ENCODE assay signal across 11 cellular contexts in genomic region chr17:31266042-31266441, GRCh38. TPM values are rescaled to one million over a fixed set of nuclear protein-coding genes. Genes with fewer than 3 reads are reported as not detected.
DNase-seq lines count a peak whose midpoint lies in the region; ATAC-seq, FAIRE-seq and TF ChIP-seq lines count a peak whose summit lies in the region.
"Had no signal": no experiment of that assay in that cellular context is flagged by ENCODE, and none has a peak within 500 bp of the region (broad histone marks: within the 10 kb centered on the region; RNA-seq: fewer than 3 reads in every experiment).

No MANE protein-coding gene starts in this region.

- TF ChIP-seq RAD21 in K562 (CRISPR knock-in tag; conservative IDR thresholded peaks at IDR 0.05 in 1 of 2, IDR thresholded peaks at IDR 0.05 in 1 of 2) = peak in 1 of 2 experiments; percentile 28; a peak in 1 of 4 replicates

- peak; percentile 3 for DNase-seq in NCI-H2171 treated with DMSO at 0.1 percent for 48 hours (lab: John Stamatoyannopoulos, UW)
- no peak for DNase-seq in NCI-H2171 (lab: John Stamatoyannopoulos, UW)
- DNase-seq in KBM-7 = peak; percentile 15
- peak in 1 of 4 experiments; percentile 5 for DNase-seq in K562 (ENCODE audit: extremely low read depth in 1 of 4, low spot score in 3 of 4)
- peak in 7 of 9 donors; percentile 10 to 36 (median 23) for DNase-seq in naive thymus-derived CD4-positive, alpha-beta T cell
- no peak for DNase-seq in medulla oblongata (ENCODE audit: extremely low spot score)
- DNase-seq in colonic mucosa = no peak
- DNase-seq in left lobe of liver (ENCODE audit: low spot score) = no peak
- DNase-seq: activated naive CD4-positive, alpha-beta T cell; effector memory CD4-positive, alpha-beta T cell; Right ventricle myocardium superior had no signal

- no peaks in the 10 kb centered on the region for H3K27me3 ChIP-seq in K562 (ENCODE audit: control insufficient read depth in 2 of 2, insufficient read depth in 2 of 2, low read length in 2 of 2)
- no peaks in the 10 kb centered on the region for H3K27me3 ChIP-seq in naive thymus-derived CD4-positive, alpha-beta T cell (ENCODE audit: control insufficient read depth in 2 of 2, insufficient read depth in 2 of 2, low read length in 2 of 2)
- H3K27me3 ChIP-seq in colonic mucosa = no peaks in the 10 kb centered on the region

- H3K79me2 ChIP-seq in K562 (ENCODE audit: control insufficient read depth, insufficient read depth, low read length) = no peaks in the 10 kb centered on the region

- H3K27me3 Mint-ChIP-seq in naive thymus-derived CD4-positive, alpha-beta T cell = no peaks in the 10 kb centered on the region

- no peak overlapping the region for H2AFZ ChIP-seq in K562 (ENCODE audit: low read depth, low read length)

- H3K9me3 ChIP-seq in K562 (replicated peaks; ENCODE audit: control insufficient read depth, insufficient read depth, low read depth, low read length) = no peaks in the 10 kb centered on the region
- H3K9me3 ChIP-seq in naive thymus-derived CD4-positive, alpha-beta T cell (ENCODE audit: control insufficient read depth in 2 of 3, low read length in 3 of 3) = no peaks in the 10 kb centered on the region
- H3K9me3 ChIP-seq in colonic mucosa = no peaks in the 10 kb centered on the region

- H3K27ac ChIP-seq in K562 (ENCODE audit: extremely low read depth, low read depth, low read length) (no peak overlapping the region), colonic mucosa (no peak overlapping the region)
- no peak overlapping the region for H3K27ac ChIP-seq in naive thymus-derived CD4-positive, alpha-beta T cell (ENCODE audit: low read depth, low read length)

- no peaks in the 10 kb centered on the region for H3K9me1 ChIP-seq in K562 (ENCODE audit: control insufficient read depth, insufficient read depth, low read length)

- intact Hi-C loops in K562 (cut with micrococcal nuclease) = loop anchor here (5.0 kb wide), 1 partner anchor 106 kb away; no protein-coding TSS in a partner anchor
- intact Hi-C loops in naive thymus-derived CD4-positive, alpha-beta T cell (cut with micrococcal nuclease) = loop anchor here (1.0 to 5.0 kb wide), 4 partner anchors 41 to 107 kb away; partner anchors contain the start of gene EVI2A (in 1 of the 2)
- intact Hi-C loops in colonic mucosa (cut with DNase I) = no loop called here

- H3K4me3 ChIP-seq in K562 (no peak overlapping the region), colonic mucosa (no peak overlapping the region)
- no peak overlapping the region for H3K4me3 ChIP-seq in naive thymus-derived CD4-positive, alpha-beta T cell (ENCODE audit: low read length)

- H3K4me2 ChIP-seq in K562 (ENCODE audit: insufficient read depth, low read length) = no peak overlapping the region

- H3K4me1 ChIP-seq in K562 (replicated peaks in 1 of 2; ENCODE audit: control insufficient read depth in 2 of 2, insufficient read depth in 2 of 2, low read length in 2 of 2) (no peaks in the 10 kb centered on the region; a peak in 1 of 5 replicates), colonic mucosa (no peaks in the 10 kb centered on the region)
- no peaks in the 10 kb centered on the region for H3K4me1 ChIP-seq in naive thymus-derived CD4-positive, alpha-beta T cell (ENCODE audit: control insufficient read depth in 2 of 2, insufficient read depth in 2 of 2, low read length in 2 of 2)

- 69% methylated on average over 2 of the region's 2 CpGs for WGBS in K562 (ENCODE audit: insufficient coverage, low coverage, missing lambda C conversion rate)

- peaks cover 0 to 9% (median 5%) of the 10 kb centered on the region in 7 donors for H3K4me1 Mint-ChIP-seq in naive thymus-derived CD4-positive, alpha-beta T cell

- no TSS peak for BruUV-seq in K562 (replicated peaks; lab: Mats Ljungman, UMichigan)

- FAIRE-seq in K562 (lab: Jason Lieb, UNC) = peak; percentile 40

- no peaks in the 10 kb centered on the region for H3K9me3 Mint-ChIP-seq in naive thymus-derived CD4-positive, alpha-beta T cell

- H4K20me1 ChIP-seq in K562 (replicated peaks; ENCODE audit: control insufficient read depth, insufficient read depth, low read length) = no peaks in the 10 kb centered on the region

- in situ Hi-C loops in KBM-7 (cut with MboI; ENCODE audit: low pct_unique_long_range_greater_than_20kb, low sequenced_read_pairs) = no loop called here
- in situ Hi-C loops in K562 (cut with MboI) = no loop called here

- no peak for TF ChIP-seq EP300 in K562 (IDR thresholded peaks at IDR 0.05; ENCODE audit: low read length)

- TF ChIP-seq CTCF in K562 (IDR thresholded peaks at IDR 0.05 in 2 of 3, conservative IDR thresholded peaks at IDR 0.05 in 1 of 3; ENCODE audit: insufficient read depth in 2 of 3, low read depth in 1 of 3, low read length in 3 of 3) (peak; percentile 7 to 35 (median 35); a peak in 2 of 6 replicates), colonic mucosa (IDR thresholded peaks at IDR 0.05) (no peak)

- H3K36me3 Mint-ChIP-seq in naive thymus-derived CD4-positive, alpha-beta T cell = peaks cover 0 to 34% (median 13%) of the 10 kb centered on the region in 5 donors

- no peak for ATAC-seq in K562
- ATAC-seq in naive thymus-derived CD4-positive, alpha-beta T cell = no peak
- no peak for ATAC-seq in left lobe of liver

- H3K9ac ChIP-seq in K562 (ENCODE audit: insufficient read depth in 1 of 2, low read depth in 2 of 2, low read length in 2 of 2) = no peak overlapping the region
- H3K9ac ChIP-seq in colonic mucosa (ENCODE audit: low read depth in 2 of 2, low read length in 2 of 2) = no peak overlapping the region

- no peak for TF ChIP-seq POLR2A in K562 (conservative IDR thresholded peaks at IDR 0.05)

- peaks cover 41% of the 10 kb centered on the region; the same call in 1 of the 3 replicates for H3K36me3 ChIP-seq in K562 (ENCODE audit: control insufficient read depth, insufficient read depth, low read length)
- no peaks in the 10 kb centered on the region for H3K36me3 ChIP-seq in naive thymus-derived CD4-positive, alpha-beta T cell (ENCODE audit: control insufficient read depth in 2 of 3, insufficient read depth in 3 of 3, low read length in 3 of 3)
- peaks cover 7% of the 10 kb centered on the region for H3K36me3 ChIP-seq in colonic mucosa

- CTCF ChIA-PET in K562 (lab: Yijun Ruan, JAX; ENCODE audit: low intra/inter-chr PET ratio) = interaction anchor here (0.9 kb wide), 1 partner anchor 107 kb away, joined by 3 read pairs; no protein-coding TSS in a partner anchor
- CTCF ChIA-PET in naive thymus-derived CD4-positive, alpha-beta T cell (lab: Charles Lee) = interaction anchor here (0.8 to 2.1 kb wide), 4 partner anchors 11 to 106 kb away, joined by 3 to 16 read pairs (median 6); no protein-coding TSS in a partner anchor

- H3K4me3 Mint-ChIP-seq in naive thymus-derived CD4-positive, alpha-beta T cell = no peak overlapping the region

- POLR2A ChIA-PET in K562 (lab: Yijun Ruan, JAX) = interaction anchor here (0.7 kb wide), 1 partner anchor 29 kb away, joined by 3 read pairs; no protein-coding TSS in a partner anchor
- POLR2A ChIA-PET in naive thymus-derived CD4-positive, alpha-beta T cell (lab: Charles Lee) = interaction anchor here (0.7 to 1.8 kb wide), 2 partner anchors 44 to 106 kb away, joined by 6 to 7 read pairs; no protein-coding TSS in a partner anchor

- no peak overlapping the region for H3K27ac Mint-ChIP-seq in naive thymus-derived CD4-positive, alpha-beta T cell

RNA-seq across cellular contexts. Expression of gene OMG, which starts 31.0 kb away (rescaled TPM):
- total RNA-seq in K562 (2011; cell fraction: chromatin; rRNA removed; ENCODE audit: low replicate concordance) = not detected in 2 replicates
- not detected in 2 replicates for total RNA-seq in K562 (2011; cell fraction: nucleolus; rRNA removed)
- not detected in 2 replicates for total RNA-seq in K562 (2011; cell fraction: nucleoplasm; rRNA removed)
- not detected in 2 replicates for total RNA-seq in K562 (2014; rRNA removed)
- total RNA-seq in K562 (2014; rRNA removed; fragmentation: Illumina TruSeq; extraction: Trizol) = not detected in 2 replicates
- total RNA-seq in K562 (2015; rRNA removed; fragmentation: Illumina TruSeq; extraction: Trizol) = 0.11 TPM in 1 of 2 replicates, not detected in the other
- total RNA-seq in K562 (2021) = not detected in 2 replicates
- 0.03 TPM in 1 of 2 replicates, not detected in the other for polyA plus RNA-seq in K562 (2011; rRNA removed)
- not detected in 2 replicates for polyA plus RNA-seq in K562 (2011; cell fraction: cytosol; rRNA removed)
- polyA plus RNA-seq in K562 (2011; cell fraction: nucleus; rRNA removed) = 0.06 TPM in 2 replicates
- polyA plus RNA-seq in K562 (2012) = 0.20 and 0.61 TPM in 2 replicates
- not detected in 2 replicates for polyA plus RNA-seq in K562 (2014; fragmentation: Illumina TruSeq; extraction: Trizol)
- under 1 TPM in 1 of 2 experiments, not detected in 1; 0.41 TPM for polyA plus RNA-seq in K562 (2014; fragmentation: Nextera tagmentation; extraction: Ambion mirVana)
- not detected in 2 replicates for polyA plus RNA-seq in K562 (2014; rRNA removed)
- 0.07 TPM in 1 of 2 replicates, not detected in the other for polyA minus RNA-seq in K562 (2011; rRNA and poly(A)+ RNA removed)
- not detected in 2 replicates for polyA minus RNA-seq in K562 (2011; cell fraction: cytosol; rRNA and poly(A)+ RNA removed)
- polyA minus RNA-seq in K562 (2011; cell fraction: nucleus; rRNA and poly(A)+ RNA removed) = 0.11 and 0.27 TPM in 2 replicates
- total RNA-seq in naive thymus-derived CD4-positive, alpha-beta T cell = 1 to 10 TPM in 1 of 5 experiments, under 1 TPM in 4; 0.41 to 1.0 (median 0.81) TPM
- polyA plus RNA-seq in naive thymus-derived CD4-positive, alpha-beta T cell = not detected
- total RNA-seq in colonic mucosa = under 1 TPM in 1 of 2 donors, not detected in 1; 0.40 TPM
- 0.38 TPM for total RNA-seq in left lobe of liver
- total RNA-seq: Right ventricle myocardium superior had no signal

RNA-seq across cellular contexts. Expression of gene EVI2B, which starts 47.8 kb away (rescaled TPM):
- 0.37 and 1.3 TPM in 2 replicates for total RNA-seq in K562 (2011; cell fraction: chromatin; rRNA removed; ENCODE audit: low replicate concordance)
- total RNA-seq in K562 (2011; cell fraction: nucleolus; rRNA removed) = 0.33 and 0.39 TPM in 2 replicates
- total RNA-seq in K562 (2011; cell fraction: nucleoplasm; rRNA removed) = 0.51 and 1.5 TPM in 2 replicates
- total RNA-seq in K562 (2014; rRNA removed) (0.54 and 0.82 TPM in 2 replicates), K562 (2014; rRNA removed; fragmentation: Illumina TruSeq; extraction: Trizol) (1.9 and 2.1 TPM in 2 replicates), K562 (2015; rRNA removed; fragmentation: Illumina TruSeq; extraction: Trizol) (8.0 TPM in 2 replicates), K562 (2021) (1.7 and 2.0 TPM in 2 replicates), colonic mucosa (1 to 10 TPM; 2.2 to 8.5 TPM), left lobe of liver (2.0 TPM)
- polyA plus RNA-seq in K562 (2011; rRNA removed) (2.5 and 3.4 TPM in 2 replicates), K562 (2014; fragmentation: Illumina TruSeq; extraction: Trizol) (6.5 and 7.1 TPM in 2 replicates), K562 (2014; fragmentation: Nextera tagmentation; extraction: Ambion mirVana) (1 to 10 TPM; 1.7 to 2.9 TPM), K562 (2014; rRNA removed) (2.5 and 3.9 TPM in 2 replicates)
- polyA plus RNA-seq in K562 (2011; cell fraction: cytosol; rRNA removed) = 0.79 and 2.7 TPM in 2 replicates
- polyA plus RNA-seq in K562 (2011; cell fraction: nucleus; rRNA removed) = 0.61 and 1.4 TPM in 2 replicates
- 6.7 and 20.3 TPM in 2 replicates for polyA plus RNA-seq in K562 (2012)
- polyA minus RNA-seq in K562 (2011; rRNA and poly(A)+ RNA removed) = 0.91 and 1.6 TPM in 2 replicates
- not detected in 2 replicates for polyA minus RNA-seq in K562 (2011; cell fraction: cytosol; rRNA and poly(A)+ RNA removed)
- polyA minus RNA-seq in K562 (2011; cell fraction: nucleus; rRNA and poly(A)+ RNA removed) = 0.27 and 0.44 TPM in 2 replicates
- 100 to 1,000 TPM in 3 of 5 experiments, 10 to 100 TPM in 2; 57.8 to 154 (median 134) TPM for total RNA-seq in naive thymus-derived CD4-positive, alpha-beta T cell
- 10 to 100 TPM; 80.4 to 84.4 TPM for polyA plus RNA-seq in naive thymus-derived CD4-positive, alpha-beta T cell

RNA-seq across cellular contexts. Expression of gene EVI2A, which starts 55.4 kb away (rescaled TPM):
- not detected in 2 replicates for total RNA-seq in K562 (2011; cell fraction: chromatin; rRNA removed; ENCODE audit: low replicate concordance)
- total RNA-seq in K562 (2011; cell fraction: nucleolus; rRNA removed) = not detected in 2 replicates
- total RNA-seq in K562 (2011; cell fraction: nucleoplasm; rRNA removed) = not detected in 2 replicates
- total RNA-seq in K562 (2014; rRNA removed) (not detected in 2 replicates), K562 (2014; rRNA removed; fragmentation: Illumina TruSeq; extraction: Trizol) (0.16 TPM in 1 of 2 replicates, not detected in the other), K562 (2015; rRNA removed; fragmentation: Illumina TruSeq; extraction: Trizol) (0.38 TPM in 1 of 2 replicates, not detected in the other), K562 (2021) (0.13 TPM in 2 replicates), colonic mucosa (1 to 10 TPM; 2.6 to 7.4 TPM), left lobe of liver (0.63 TPM)
- polyA plus RNA-seq in K562 (2011; rRNA removed) (0.06 and 0.08 TPM in 2 replicates), K562 (2014; fragmentation: Illumina TruSeq; extraction: Trizol) (0.10 TPM in 1 of 2 replicates, not detected in the other), K562 (2014; fragmentation: Nextera tagmentation; extraction: Ambion mirVana) (under 1 TPM; 0.17 to 0.37 TPM), K562 (2014; rRNA removed) (0.20 TPM in 1 of 2 replicates, not detected in the other)
- not detected in 2 replicates for polyA plus RNA-seq in K562 (2011; cell fraction: cytosol; rRNA removed)
- polyA plus RNA-seq in K562 (2011; cell fraction: nucleus; rRNA removed) = not detected in 2 replicates
- polyA plus RNA-seq in K562 (2012) = 0.10 and 0.22 TPM in 2 replicates
- polyA minus RNA-seq in K562 (2011; rRNA and poly(A)+ RNA removed) = 0.11 TPM in 1 of 2 replicates, not detected in the other
- polyA minus RNA-seq in K562 (2011; cell fraction: cytosol; rRNA and poly(A)+ RNA removed) = not detected in 2 replicates
- not detected in 2 replicates for polyA minus RNA-seq in K562 (2011; cell fraction: nucleus; rRNA and poly(A)+ RNA removed)
- total RNA-seq in naive thymus-derived CD4-positive, alpha-beta T cell = 100 to 1,000 TPM in 2 of 5 experiments, 10 to 100 TPM in 3; 40.9 to 134 (median 60.2) TPM
- 10 to 100 TPM; 61.1 to 68.3 TPM for polyA plus RNA-seq in naive thymus-derived CD4-positive, alpha-beta T cell

Comparison
In these comparisons a context has a peak if more than half of its experiments do, and no peak if none do; other contexts are left out.
1. DNase-seq: peak in NCI-H2171 treated with DMSO at 0.1 percent for 48 hours (single experiment), KBM-7 (single experiment) and naive thymus-derived CD4-positive, alpha-beta T cell (7 of 9); none in NCI-H2171 (single experiment), medulla oblongata (single experiment), colonic mucosa (single experiment) and left lobe of liver (single experiment).
2. RNA of gene EVI2B, which starts 47.8 kb away (total RNA-seq): 57.8 to 154 TPM in naive thymus-derived CD4-positive, alpha-beta T cell; 2.2 to 8.5 TPM in colonic mucosa, 0.33 to 8.0 TPM in K562 and 2.0 TPM in left lobe of liver (single experiment); every median in the first group is over 4 times any median in the second.
3. RNA of gene EVI2A, which starts 55.4 kb away (total RNA-seq): 40.9 to 134 TPM in naive thymus-derived CD4-positive, alpha-beta T cell; 2.6 to 7.4 TPM in colonic mucosa, 0.63 TPM in left lobe of liver (single experiment) and 0.13 to 0.38 TPM in K562; every median in the first group is over 4 times any median in the second.